8 cellular contexts compared by ENCODE assay signal in genomic region chr4:55819634-55820033, GRCh38. TPM values are rescaled to one million over a fixed set of nuclear protein-coding genes. Genes with fewer than 3 reads are reported as not detected.
DNase-seq lines count a peak whose midpoint lies in the region; ATAC-seq and TF ChIP-seq lines count a peak whose summit lies in the region.
"Had no signal": no experiment of that assay in that cellular context is flagged by ENCODE, and none has a peak within 500 bp of the region (broad histone marks: within the 10 kb centered on the region; RNA-seq: fewer than 3 reads in every experiment).

EXOC1L (plus strand) TSS chr4:55819790; CDS start chr4:55820027, 237 bp downstream.

- CTCF ChIA-PET in HCT116 (lab: Charles Lee) = no interaction called here

- H3K27ac ChIP-seq in HCT116 (ENCODE audit: low read depth, low read length) = no peak within 1 kb of the TSS

- H3K4me3 ChIP-seq in HCT116 (replicated peaks in 1 of 2; ENCODE audit: low read depth in 1 of 2, low read length in 2 of 2) = no peak within 1 kb of the TSS

- H3K9ac ChIP-seq in HCT116 (ENCODE audit: low read length) = no peak within 1 kb of the TSS

- ATAC-seq in HCT116 (no peak), GM21447 (IDR thresholded peaks at IDR 0.05; ENCODE audit: unreplicated experiment) (no peak), HG02840 (IDR thresholded peaks at IDR 0.05; ENCODE audit: low FRiP score, unreplicated experiment) (no peak)
- no peak for ATAC-seq in stimulated activated naive B cell treated with anti-CD40 and anti-IgM and Interleukin-4, amounts not matched to agents 10 μg/mL and 1 μg/mL and 100 μg/mL, for 72 hours (replicated peaks)

- H3K36me3 Mint-ChIP-seq in activated naive CD8-positive, alpha-beta T cell treated with anti-CD3 and anti-CD28 coated beads for 36 hours = no peaks in the 10 kb centered on the region
- no peaks in the 10 kb centered on the region for H3K36me3 Mint-ChIP-seq in stimulated activated naive B cell treated with anti-CD40 and anti-IgM and Interleukin-4, amounts not matched to agents 10 μg/mL and 1 μg/mL and 100 μg/mL, for 72 hours

- no peak within 1 kb of the TSS for H3K4me2 ChIP-seq in HCT116 (ENCODE audit: low read length)

- peak within 1 kb of the TSS; percentile 58 for H3K4me3 Mint-ChIP-seq in activated naive CD8-positive, alpha-beta T cell treated with anti-CD3 and anti-CD28 coated beads for 36 hours
- H3K4me3 Mint-ChIP-seq in stimulated activated naive B cell treated with anti-CD40 and anti-IgM and Interleukin-4, amounts not matched to agents 10 μg/mL and 1 μg/mL and 100 μg/mL, for 72 hours = peak within 1 kb of the TSS; percentile 26 to 39

- H3K9me2 ChIP-seq in HCT116 (ENCODE audit: insufficient read depth) = 0 out of 2 replicates have a peak, but pooled peaks cover 2% of the 10 kb centered on the region

- H4K20me1 ChIP-seq in HCT116 (ENCODE audit: insufficient read depth) = no peaks in the 10 kb centered on the region

- POLR2A ChIA-PET in HCT116 (lab: Charles Lee) = no interaction called here

- H3K27me3 Mint-ChIP-seq in activated naive CD8-positive, alpha-beta T cell treated with anti-CD3 and anti-CD28 coated beads for 36 hours = peaks cover 17% of the 10 kb centered on the region
- peaks cover 17 to 21% of the 10 kb centered on the region in 2 donors for H3K27me3 Mint-ChIP-seq in stimulated activated naive B cell treated with anti-CD40 and anti-IgM and Interleukin-4, amounts not matched to agents 10 μg/mL and 1 μg/mL and 100 μg/mL, for 72 hours

- intact Hi-C loops in HCT116 (cut with micrococcal nuclease) = no loop called here

- no peaks in the 10 kb centered on the region for H3K9me3 Mint-ChIP-seq in activated naive CD8-positive, alpha-beta T cell treated with anti-CD3 and anti-CD28 coated beads for 36 hours
- H3K9me3 Mint-ChIP-seq in stimulated activated naive B cell treated with anti-CD40 and anti-IgM and Interleukin-4, amounts not matched to agents 10 μg/mL and 1 μg/mL and 100 μg/mL, for 72 hours = peaks cover 0 to 4% of the 10 kb centered on the region in 2 donors

- no peaks in the 10 kb centered on the region for H3K79me2 ChIP-seq in HCT116 (ENCODE audit: insufficient read depth, low read length)

- peak within 1 kb of the TSS; percentile 1 for H2AFZ ChIP-seq in HCT116 (ENCODE audit: low read depth, low read length, poor library complexity, severe bottlenecking)

- no peak for TF ChIP-seq POLR2A in HCT116 (IDR thresholded peaks at IDR 0.05; ENCODE audit: borderline replicate concordance, extremely low read depth, insufficient read depth, insufficient read length)

- no peaks in the 10 kb centered on the region for H3K9me3 ChIP-seq in HCT116 (ENCODE audit: control insufficient read depth in 1 of 2, insufficient read depth in 1 of 2, low read depth in 1 of 2, low read length in 2 of 2)

- no peak within 1 kb of the TSS for H3K27ac Mint-ChIP-seq in activated naive CD8-positive, alpha-beta T cell treated with anti-CD3 and anti-CD28 coated beads for 36 hours
- no peak within 1 kb of the TSS for H3K27ac Mint-ChIP-seq in stimulated activated naive B cell treated with anti-CD40 and anti-IgM and Interleukin-4, amounts not matched to agents 10 μg/mL and 1 μg/mL and 100 μg/mL, for 72 hours

- BruUV-seq in HCT116 (replicated peaks; lab: Mats Ljungman, UMichigan) = no TSS peak

- no peak for DNase-seq in HCT116 (ENCODE audit: low read depth, low spot score)
- peak; percentile 3 for DNase-seq in activated naive CD8-positive, alpha-beta T cell treated with anti-CD3 and anti-CD28 coated beads for 36 hours
- DNase-seq in iPS DF 4.7 (ENCODE audit: extremely low read depth, low spot score) = peak; percentile 46
- no peak for DNase-seq in stimulated activated naive B cell treated with anti-CD40 and anti-IgM and Interleukin-4, amounts not matched to agents 10 μg/mL and 1 μg/mL and 100 μg/mL, for 72 hours
- no peak for DNase-seq in DMS53 (lab: John Stamatoyannopoulos, UW)
- DNase-seq: activated CD4-positive, CD25-positive, alpha-beta regulatory T cell had no signal

- H3K4me1 ChIP-seq in HCT116 (ENCODE audit: control insufficient read depth in 1 of 2, insufficient read depth in 2 of 2, low read length in 2 of 2) = no peaks in the 10 kb centered on the region

- TF ChIP-seq RAD21 in HCT116 (IDR thresholded peaks at IDR 0.05; ENCODE audit: low read depth) = no peak

- no peaks in the 10 kb centered on the region for H3K36me3 ChIP-seq in HCT116 (ENCODE audit: control insufficient read depth in 1 of 2, insufficient read depth in 2 of 2, low read length in 2 of 2)

- no peaks in the 10 kb centered on the region for H3K27me3 ChIP-seq in HCT116 (ENCODE audit: insufficient read depth, low read length)

- peaks cover 5% of the 10 kb centered on the region for H3K4me1 Mint-ChIP-seq in activated naive CD8-positive, alpha-beta T cell treated with anti-CD3 and anti-CD28 coated beads for 36 hours
- H3K4me1 Mint-ChIP-seq in stimulated activated naive B cell treated with anti-CD40 and anti-IgM and Interleukin-4, amounts not matched to agents 10 μg/mL and 1 μg/mL and 100 μg/mL, for 72 hours = peaks cover 3 to 7% of the 10 kb centered on the region in 2 donors

- RAD21 ChIA-PET in HCT116 (lab: Charles Lee; ENCODE audit: low non-redundant PET in 1 of 2, low total read pairs in 2 of 2, uncharacterized antibody in 2 of 2, unreplicated experiment in 2 of 2) = no interaction called here

- no peak for TF ChIP-seq CTCF in HCT116 (IDR thresholded peaks at IDR 0.05 in 2 of 3, conservative IDR thresholded peaks at IDR 0.05 in 1 of 3; ENCODE audit: borderline replicate concordance in 1 of 3, insufficient read depth in 1 of 3, low read depth in 2 of 3, low read length in 2 of 3)

TF ChIP-seq in HCT116, 20 proteins besides CTCF, POLR2A, EP300 and RAD21:
- TF ChIP-seq TCF7L2 (IDR thresholded peaks at IDR 0.05; ENCODE audit: borderline replicate concordance, extremely low read depth, insufficient read depth, insufficient read length) (no peak), SP1 (IDR thresholded peaks at IDR 0.05; ENCODE audit: low read depth) (no peak), SIN3A (IDR thresholded peaks at IDR 0.05; ENCODE audit: low read depth) (no peak), REST (IDR thresholded peaks at IDR 0.05; ENCODE audit: low read depth) (no peak), ZFX (IDR thresholded peaks at IDR 0.05) (no peak), ZBTB33 (IDR thresholded peaks at IDR 0.05; ENCODE audit: extremely low read depth, insufficient replicate concordance, low read length) (no peak), YY1 (IDR thresholded peaks at IDR 0.05; ENCODE audit: extremely low read depth, insufficient replicate concordance, low read depth, low read length) (no peak), EZH2phosphoT487 (IDR thresholded peaks at IDR 0.05; ENCODE audit: borderline replicate concordance) (no peak)

RNA-seq across cellular contexts. Expression of gene EXOC1L, which starts in this region (rescaled TPM):
- not detected for total RNA-seq in HCT116 (2021; ENCODE audit: unreplicated experiment)
- polyA plus RNA-seq in HCT116 (2012) = not detected in 2 replicates
- total RNA-seq in activated naive CD8-positive, alpha-beta T cell treated with anti-CD3 and anti-CD28 coated beads for 36 hours = not detected

Comparison
In these comparisons a context has a peak if more than half of its experiments do, and no peak if none do; other contexts are left out.
1. Peak in DNase-seq in activated naive CD8-positive, alpha-beta T cell treated with anti-CD3 and anti-CD28 coated beads for 36 hours; RNA of the gene not detected or under 1 TPM.